In the genomic region with DNA sequence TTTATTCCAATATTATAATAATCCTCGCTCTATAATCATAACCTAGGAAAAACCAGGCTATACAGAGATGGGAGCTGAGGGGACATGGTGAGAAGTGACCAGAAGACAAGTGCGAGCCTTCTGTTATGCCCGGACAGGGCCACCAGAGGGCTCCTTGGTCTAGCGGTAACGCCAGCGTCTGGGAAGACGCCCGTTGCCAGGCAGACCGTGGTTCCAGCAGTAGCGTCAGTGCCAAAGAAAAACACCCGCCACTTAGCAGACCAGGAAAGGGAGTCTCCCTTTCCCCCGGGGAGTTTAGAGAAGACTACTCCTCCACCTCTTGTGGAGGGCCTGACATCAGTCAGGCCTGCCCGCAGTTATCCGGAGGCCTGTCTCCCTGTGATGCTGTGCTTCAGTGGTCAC, we compare ENCODE assay signal across 8 cellular contexts. TPM values are rescaled to one million over a fixed set of nuclear protein-coding genes. Genes with fewer than 3 reads are reported as not detected.
DNase-seq lines count a peak whose midpoint lies in the region; ATAC-seq and TF ChIP-seq lines count a peak whose summit lies in the region.
"Not testable (repeated sequence)": the region's sequence is repeated elsewhere in the genome, so short reads cannot be mapped to it uniquely, and the experiment has no call there.

No MANE protein-coding gene starts in this region.

- H3K27ac ChIP-seq in esophagus muscularis mucosa (replicated peaks in 1 of 4); left lung: not testable (repeated sequence)
- peak overlapping the region in 3 of 4 donors; percentile 45 to 71 (median 70) for H3K27ac ChIP-seq in sigmoid colon

- H3K36me3 Mint-ChIP-seq in activated naive CD8-positive, alpha-beta T cell treated with anti-CD3 and anti-CD28 coated beads, Interleukin-2, amount 50 U/mL, for 24 hours (ENCODE audit: low read depth), result not testable (repeated sequence)

- H3K9me3 ChIP-seq in esophagus muscularis mucosa, left lung, sigmoid colon: not testable (repeated sequence)

- not testable (repeated sequence) for H3K36me3 ChIP-seq in esophagus muscularis mucosa, left lung, sigmoid colon

- not testable (repeated sequence) for ATAC-seq in activated naive CD8-positive, alpha-beta T cell treated with anti-CD3 and anti-CD28 coated beads, Interleukin-2, amount 50 U/mL, for 24 hours; left lung

- TF ChIP-seq POLR2A in esophagus muscularis mucosa (IDR thresholded peaks at IDR 0.05; ENCODE audit: low read depth); sigmoid colon (IDR thresholded peaks at IDR 0.05): not testable (repeated sequence)

- not testable (repeated sequence) for H3K4me3 Mint-ChIP-seq in activated naive CD8-positive, alpha-beta T cell treated with anti-CD3 and anti-CD28 coated beads, Interleukin-2, amount 50 U/mL, for 24 hours

- WGBS in esophagus muscularis mucosa, result 14% methylated on average over 14 of the region's 14 CpGs
- WGBS in sigmoid colon, 2 donors, result 18 to 52% methylated on average over 14 of the region's 14 CpGs

- not testable (repeated sequence) for H3K27ac Mint-ChIP-seq in activated naive CD8-positive, alpha-beta T cell treated with anti-CD3 and anti-CD28 coated beads, Interleukin-2, amount 50 U/mL, for 24 hours

- not testable (repeated sequence) for H3K27me3 ChIP-seq in esophagus muscularis mucosa, left lung, sigmoid colon

- not testable (repeated sequence) for H3K4me3 ChIP-seq in AG10803 (ENCODE audit: low read length); left lung; sigmoid colon
- peak overlapping the region in 1 of 4 donors; percentile 3 for H3K4me3 ChIP-seq in esophagus muscularis mucosa

- intact Hi-C loops in esophagus muscularis mucosa (cut with DNase I) (loop anchor here (2.0 kb wide), 1 partner anchor 42 kb away; no protein-coding TSS in a partner anchor), left lung (cut with DNase I) (loop anchor here in 1 of 2 donors (5.0 kb wide), 1 partner anchor 39 kb away; no protein-coding TSS in a partner anchor), sigmoid colon (cut with DNase I) (loop anchor here (1.0 to 2.0 kb wide), 2 partner anchors 32 to 41 kb away; no protein-coding TSS in a partner anchor)

- TF ChIP-seq CTCF in AG10803 (conservative IDR thresholded peaks at IDR 0.05; ENCODE audit: low read length) (peak; percentile 52), GM12873 (IDR thresholded peaks at IDR 0.05; ENCODE audit: insufficient read depth, low read depth, low read length, missing control alignments) (peak; percentile 60), esophagus muscularis mucosa (IDR thresholded peaks at IDR 0.05) (peak; percentile 66 to 90 (median 79)), left lung (IDR thresholded peaks at IDR 0.05) (peak; percentile 63 to 79), sigmoid colon (IDR thresholded peaks at IDR 0.05) (peak; percentile 76 to 91 (median 82))

- H3K27me3 Mint-ChIP-seq in activated naive CD8-positive, alpha-beta T cell treated with anti-CD3 and anti-CD28 coated beads, Interleukin-2, amount 50 U/mL, for 24 hours, result not testable (repeated sequence)

- not testable (repeated sequence) for TF ChIP-seq EP300 in esophagus muscularis mucosa (IDR thresholded peaks at IDR 0.05); sigmoid colon (IDR thresholded peaks at IDR 0.05)

- peaks cover 53% of the 10 kb centered on the region for H3K4me1 Mint-ChIP-seq in activated naive CD8-positive, alpha-beta T cell treated with anti-CD3 and anti-CD28 coated beads, Interleukin-2, amount 50 U/mL, for 24 hours

- peak; percentile 54 for DNase-seq in AG10803 (ENCODE audit: low read depth)
- DNase-seq in NCI-H1105 treated with DMSO at 0.1 percent for 48 hours (lab: John Stamatoyannopoulos, UW), result peak; percentile 73
- DNase-seq in SHP77 (lab: John Stamatoyannopoulos, UW), result peak; percentile 26 to 28
- DNase-seq in activated naive CD8-positive, alpha-beta T cell treated with anti-CD3 and anti-CD28 coated beads, Interleukin-2, amount 50 U/mL, for 24 hours, result peak; percentile 38
- not testable (repeated sequence) for DNase-seq in esophagus muscularis mucosa (ENCODE audit: extremely low spot score)
- peak in 1 of 2 donors; percentile 69 for DNase-seq in left lung
- peak; percentile 88 for DNase-seq in sigmoid colon

- H3K9me3 Mint-ChIP-seq in activated naive CD8-positive, alpha-beta T cell treated with anti-CD3 and anti-CD28 coated beads, Interleukin-2, amount 50 U/mL, for 24 hours, result not testable (repeated sequence)

- H3K4me1 ChIP-seq in esophagus muscularis mucosa (peaks cover 23 to 34% (median 32%) of the 10 kb centered on the region in 4 donors), left lung (peaks cover 13 to 25% of the 10 kb centered on the region in 2 donors), sigmoid colon (peaks cover 0 to 56% (median 44%) of the 10 kb centered on the region in 4 donors)

RNA-seq across cellular contexts. Expression of a gene that starts 30.5 kb away (rescaled TPM):
- 10 to 100 TPM; 15.0 to 38.7 (median 28.6) TPM for total RNA-seq in esophagus muscularis mucosa
- total RNA-seq in left lung, result 10 to 100 TPM; 28.8 to 30.1 TPM
- total RNA-seq in sigmoid colon, result 10 to 100 TPM; 17.9 to 26.5 (median 22.2) TPM
- polyA plus RNA-seq in sigmoid colon, result 10 to 100 TPM; 54.7 to 81.0 (median 78.8) TPM

RNA-seq across cellular contexts. Expression of a gene that starts 56.6 kb away (rescaled TPM):
- not detected for total RNA-seq in esophagus muscularis mucosa
- 1 to 10 TPM; 1.6 to 6.6 TPM for total RNA-seq in left lung
- not detected for total RNA-seq in sigmoid colon
- 10 to 100 TPM; 10.7 to 27.0 (median 19.9) TPM for polyA plus RNA-seq in sigmoid colon
